9 cellular contexts compared by ENCODE assay signal in the genomic region with DNA sequence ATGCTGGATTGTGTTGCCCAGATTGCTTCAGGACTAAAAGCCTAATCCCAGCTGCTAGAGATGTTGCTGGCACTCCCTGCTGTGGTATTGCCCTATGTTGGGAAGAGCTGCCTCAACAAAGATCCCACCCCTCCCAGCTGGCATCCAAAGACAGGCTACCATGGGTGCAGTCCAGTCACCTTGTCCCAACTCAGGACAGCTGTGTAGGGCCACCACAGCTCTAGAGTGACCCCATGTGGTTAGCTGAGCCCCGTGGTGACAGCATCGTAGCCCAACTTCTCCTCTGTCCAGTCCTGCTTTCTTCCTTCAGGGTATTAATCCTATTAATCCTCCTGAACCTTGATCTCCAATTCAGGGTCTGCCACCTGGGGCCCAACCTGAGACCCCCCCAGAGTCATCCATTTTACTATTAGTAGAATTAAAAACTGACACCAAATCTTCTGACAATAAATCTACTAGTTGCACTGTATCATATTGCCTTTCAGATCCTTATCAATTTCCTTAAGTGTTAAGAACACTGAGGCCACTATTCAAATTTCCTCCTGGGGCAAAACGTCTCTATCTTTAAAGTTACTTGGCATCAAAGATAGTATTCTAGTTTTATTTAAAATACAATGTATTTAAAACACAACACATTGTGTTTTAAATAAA.
DNase-seq lines count a peak whose midpoint lies in the region; ATAC-seq and TF ChIP-seq lines count a peak whose summit lies in the region.
"Had no signal": no experiment of that assay in that cellular context is flagged by ENCODE, and none has a peak within 500 bp of the region (broad histone marks: within the 10 kb centered on the region; RNA-seq: fewer than 3 reads in every experiment).

No MANE protein-coding gene starts in this region.

- no peaks in the 10 kb centered on the region for H3K4me1 Mint-ChIP-seq in naive thymus-derived CD4-positive, alpha-beta T cell
- H3K4me1 Mint-ChIP-seq in activated T-helper 17 cell treated with anti-CD3 and anti-CD28 coated beads, Interleukin-2, amount 50 U/mL, for 72 hours, result no peaks in the 10 kb centered on the region

- POLR2A ChIA-PET in naive thymus-derived CD4-positive, alpha-beta T cell (lab: Charles Lee), result interaction anchor here (0.5 kb wide), 1 partner anchor 839 kb away, joined by 3 read pairs; no protein-coding TSS in a partner anchor

- H3K36me3 Mint-ChIP-seq in naive thymus-derived CD4-positive, alpha-beta T cell, result peaks cover 0 to 5% (median 0%) of the 10 kb centered on the region in 5 donors
- H3K36me3 Mint-ChIP-seq in activated T-helper 17 cell treated with anti-CD3 and anti-CD28 coated beads, Interleukin-2, amount 50 U/mL, for 72 hours (ENCODE audit: low read depth), result no peaks in the 10 kb centered on the region

- H3K4me3 ChIP-seq in KMS-11 (IDR thresholded peaks at IDR 0.05; ENCODE audit: insufficient read depth, low read depth, low read length), result no peak overlapping the region
- H3K4me3 ChIP-seq in brain microvascular endothelial cell (ENCODE audit: low read depth, low read length), result no peak overlapping the region
- H3K4me3 ChIP-seq in naive thymus-derived CD4-positive, alpha-beta T cell (ENCODE audit: low read length), result no peak overlapping the region
- H3K4me3 ChIP-seq: dorsolateral prefrontal cortex had no signal

- H3K36me3 ChIP-seq in KMS-11 (ENCODE audit: insufficient read depth), result no peaks in the 10 kb centered on the region
- no peaks in the 10 kb centered on the region for H3K36me3 ChIP-seq in brain microvascular endothelial cell (replicated peaks)
- H3K36me3 ChIP-seq in naive thymus-derived CD4-positive, alpha-beta T cell (ENCODE audit: control insufficient read depth in 2 of 3, insufficient read depth in 3 of 3, low read length in 3 of 3), result no peaks in the 10 kb centered on the region

- H3K27ac Mint-ChIP-seq in naive thymus-derived CD4-positive, alpha-beta T cell, result no peak overlapping the region
- no peak overlapping the region for H3K27ac Mint-ChIP-seq in activated T-helper 17 cell treated with anti-CD3 and anti-CD28 coated beads, Interleukin-2, amount 50 U/mL, for 72 hours

- no peaks in the 10 kb centered on the region for H3K27me3 ChIP-seq in KMS-11 (ENCODE audit: insufficient read depth, low read depth)
- H3K27me3 ChIP-seq in brain microvascular endothelial cell (replicated peaks), result no peaks in the 10 kb centered on the region
- H3K27me3 ChIP-seq in naive thymus-derived CD4-positive, alpha-beta T cell (ENCODE audit: control insufficient read depth in 2 of 2, insufficient read depth in 2 of 2, low read length in 2 of 2), result no peaks in the 10 kb centered on the region
- H3K27me3 ChIP-seq: dorsolateral prefrontal cortex had no signal

- TF ChIP-seq CTCF in KMS-11 (conservative IDR thresholded peaks at IDR 0.05; ENCODE audit: low read depth, low read length) (peak; percentile 14; the same call in 1 of the 2 replicates), brain microvascular endothelial cell (IDR thresholded peaks at IDR 0.05; ENCODE audit: low read depth, low read length, missing control alignments) (peak; percentile 77)

- no peaks in the 10 kb centered on the region for H3K9me3 ChIP-seq in naive thymus-derived CD4-positive, alpha-beta T cell (ENCODE audit: control insufficient read depth in 2 of 3, low read length in 3 of 3)

- H3K79me2 ChIP-seq in KMS-11 (ENCODE audit: insufficient read depth, low read depth), result no peaks in the 10 kb centered on the region

- H3K27me3 Mint-ChIP-seq in naive thymus-derived CD4-positive, alpha-beta T cell, result peaks cover 0 to 26% (median 7%) of the 10 kb centered on the region in 5 donors
- peaks cover 9% of the 10 kb centered on the region for H3K27me3 Mint-ChIP-seq in activated T-helper 17 cell treated with anti-CD3 and anti-CD28 coated beads, Interleukin-2, amount 50 U/mL, for 72 hours

- DNase-seq in ELF-1 (ENCODE audit: low read depth, low spot score) (peak; percentile 47), brain microvascular endothelial cell (peak; percentile 25), NCI-H526 (lab: John Stamatoyannopoulos, UW) (no peak), 8988T (no peak)
- no peak for DNase-seq in naive thymus-derived CD4-positive, alpha-beta T cell

- intact Hi-C loops in naive thymus-derived CD4-positive, alpha-beta T cell (cut with micrococcal nuclease), result loop anchor here (10.0 kb wide), 4 partner anchors 193 to 853 kb away; no protein-coding TSS in a partner anchor

- no peak overlapping the region for H3K4me3 Mint-ChIP-seq in naive thymus-derived CD4-positive, alpha-beta T cell
- H3K4me3 Mint-ChIP-seq in activated T-helper 17 cell treated with anti-CD3 and anti-CD28 coated beads, Interleukin-2, amount 50 U/mL, for 72 hours, result no peak overlapping the region

- ATAC-seq in naive thymus-derived CD4-positive, alpha-beta T cell, result peak; percentile 63
- no peak for ATAC-seq in HG03342 (IDR thresholded peaks at IDR 0.05; ENCODE audit: unreplicated experiment)
- no peak for ATAC-seq in activated T-helper 17 cell treated with anti-CD3 and anti-CD28 coated beads, Interleukin-2, amount 50 U/mL, for 72 hours (replicated peaks)

- H3K9ac ChIP-seq in KMS-11, result no peak overlapping the region

- no peak overlapping the region for H3K4me2 ChIP-seq in KMS-11

- peaks cover 0 to 7% (median 0%) of the 10 kb centered on the region in 11 donors for H3K9me3 Mint-ChIP-seq in naive thymus-derived CD4-positive, alpha-beta T cell
- H3K9me3 Mint-ChIP-seq in activated T-helper 17 cell treated with anti-CD3 and anti-CD28 coated beads, Interleukin-2, amount 50 U/mL, for 72 hours, result no peaks in the 10 kb centered on the region

- in situ Hi-C loops in brain microvascular endothelial cell (cut with HindIII; ENCODE audit: low pct_ligation_motif_present, low sequenced_read_pairs), result no loop called here

- H3K27ac ChIP-seq in KMS-11, result no peak overlapping the region
- no peak overlapping the region for H3K27ac ChIP-seq in brain microvascular endothelial cell
- H3K27ac ChIP-seq in naive thymus-derived CD4-positive, alpha-beta T cell (ENCODE audit: low read depth, low read length), result no peak overlapping the region
- H3K27ac ChIP-seq: dorsolateral prefrontal cortex had no signal

- no peaks in the 10 kb centered on the region for H3K4me1 ChIP-seq in KMS-11 (ENCODE audit: low read depth, poor library complexity, severe bottlenecking)
- H3K4me1 ChIP-seq in naive thymus-derived CD4-positive, alpha-beta T cell (ENCODE audit: control insufficient read depth in 2 of 2, insufficient read depth in 2 of 2, low read length in 2 of 2), result no peaks in the 10 kb centered on the region

- H2AFZ ChIP-seq in KMS-11 (ENCODE audit: low read depth), result no peak overlapping the region

- H4K20me1 ChIP-seq in KMS-11 (ENCODE audit: insufficient read depth), result no peaks in the 10 kb centered on the region

- CTCF ChIA-PET in naive thymus-derived CD4-positive, alpha-beta T cell (lab: Charles Lee), result interaction anchor here (0.5 kb wide), 1 partner anchor 1281 kb away, joined by 3 read pairs; no protein-coding TSS in a partner anchor

Comparison
In these comparisons a context has a peak if more than half of its experiments do, and no peak if none do; other contexts are left out.
1. DNase-seq: peak in ELF-1 (single experiment) and brain microvascular endothelial cell (single experiment); none in naive thymus-derived CD4-positive, alpha-beta T cell (0 of 9), NCI-H526 (0 of 2) and 8988T (single experiment).